In the genomic region with DNA sequence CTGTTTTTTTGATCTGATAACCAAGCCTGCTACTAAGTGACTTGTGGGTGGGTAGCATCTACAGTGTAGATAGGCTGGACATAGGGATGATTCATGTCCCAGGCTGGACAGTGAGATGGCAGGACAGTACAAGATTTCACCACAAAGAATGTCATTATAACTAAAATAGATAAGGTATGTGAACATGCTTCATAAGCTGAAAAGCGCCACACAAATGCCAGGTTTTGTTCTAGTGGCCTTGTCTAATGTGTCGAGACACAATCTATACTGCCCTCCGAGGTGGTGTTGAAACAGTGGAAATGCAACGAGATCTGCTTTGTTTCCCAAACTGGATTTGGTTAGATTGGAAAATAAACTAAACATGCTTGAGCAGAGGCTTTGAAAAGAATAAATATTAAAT, we compare ENCODE assay signal across 10 cellular contexts. TPM values are rescaled to one million over a fixed set of nuclear protein-coding genes. Genes with fewer than 3 reads are reported as not detected.
DNase-seq lines count a peak whose midpoint lies in the region; ATAC-seq and TF ChIP-seq lines count a peak whose summit lies in the region.
"Had no signal": no experiment of that assay in that cellular context is flagged by ENCODE, and none has a peak within 500 bp of the region (broad histone marks: within the 10 kb centered on the region; RNA-seq: fewer than 3 reads in every experiment).

No MANE protein-coding gene starts in this region.

- peak; percentile 24 for TF ChIP-seq CTCF in CD14-positive monocyte (IDR thresholded peaks at IDR 0.05)
- TF ChIP-seq CTCF in nephron (IDR thresholded peaks at IDR 0.05; ENCODE audit: unreplicated experiment in 3 of 3), result peak in 2 of 3 experiments; percentile 17 to 37
- TF ChIP-seq CTCF in endothelial cell (IDR thresholded peaks at IDR 0.05; ENCODE audit: unreplicated experiment), result no peak
- no peak for TF ChIP-seq CTCF in WTC11 (IDR thresholded peaks at IDR 0.05)

- intact Hi-C loops in CD14-positive monocyte (cut with micrococcal nuclease), result loop anchor here in 1 of 2 donors (5.0 kb wide), 1 partner anchor 41 kb away; no protein-coding TSS in a partner anchor

- H3K36me3 Mint-ChIP-seq in CD14-positive monocyte (peaks cover 45 to 65% of the 10 kb centered on the region in 2 donors), nephron (ENCODE audit: low read depth) (no peaks in the 10 kb centered on the region), endothelial cell (ENCODE audit: low read depth, unreplicated experiment) (no peaks in the 10 kb centered on the region), WTC11 (no peaks in the 10 kb centered on the region)
- H3K36me3 Mint-ChIP-seq: naive thymus-derived CD8-positive, alpha-beta T cell had no signal

- H3K27ac Mint-ChIP-seq in CD14-positive monocyte (peak overlapping the region in 1 of 7 donors; percentile 26), nephron (no peak overlapping the region), endothelial cell (ENCODE audit: unreplicated experiment) (no peak overlapping the region), WTC11 (no peak overlapping the region)
- H3K27ac Mint-ChIP-seq: naive thymus-derived CD8-positive, alpha-beta T cell had no signal

- no peak overlapping the region for H3K4me3 Mint-ChIP-seq in CD14-positive monocyte
- H3K4me3 Mint-ChIP-seq in nephron, result no peak overlapping the region
- H3K4me3 Mint-ChIP-seq in endothelial cell (ENCODE audit: unreplicated experiment), result no peak overlapping the region
- H3K4me3 Mint-ChIP-seq in WTC11, result no peak overlapping the region
- H3K4me3 Mint-ChIP-seq: naive thymus-derived CD8-positive, alpha-beta T cell had no signal

- H3K4me1 Mint-ChIP-seq in CD14-positive monocyte (peaks cover 54% of the 10 kb centered on the region), nephron (peaks cover 18% of the 10 kb centered on the region), endothelial cell (ENCODE audit: unreplicated experiment) (no peaks in the 10 kb centered on the region), WTC11 (peaks cover 4% of the 10 kb centered on the region)

- DNase-seq in CD14-positive monocyte (ENCODE audit: low spot score), result no peak
- DNase-seq in Kasumi-1 (lab: John Stamatoyannopoulos, UW), result peak; percentile 9 to 18
- DNase-seq in cerebellar cortex (ENCODE audit: low spot score), result peak; percentile 66
- no peak for DNase-seq in endothelial cell (ENCODE audit: low spot score)
- no peak for DNase-seq in WTC11 (ENCODE audit: low spot score)
- no peak for DNase-seq in middle frontal gyrus (ENCODE audit: extremely low spot score, low spot score)
- DNase-seq: dorsolateral prefrontal cortex; naive thymus-derived CD8-positive, alpha-beta T cell had no signal

- H3K27me3 Mint-ChIP-seq in CD14-positive monocyte (ENCODE audit: low read depth in 3 of 3), result peaks cover 0 to 2% (median 2%) of the 10 kb centered on the region in 3 donors
- H3K27me3 Mint-ChIP-seq in nephron (ENCODE audit: low read depth), result peaks cover 37% of the 10 kb centered on the region
- H3K27me3 Mint-ChIP-seq in endothelial cell (ENCODE audit: unreplicated experiment), result peaks cover 7% of the 10 kb centered on the region
- peaks cover 30% of the 10 kb centered on the region for H3K27me3 Mint-ChIP-seq in WTC11 (ENCODE audit: low read depth)

- POLR2A ChIA-PET in WTC11 (lab: Charles Lee), result interaction anchor here (1.3 kb wide), 1 partner anchor 30 kb away, joined by 3 read pairs; no protein-coding TSS in a partner anchor

- H3K9me3 Mint-ChIP-seq in CD14-positive monocyte (no peaks in the 10 kb centered on the region), nephron (no peaks in the 10 kb centered on the region), endothelial cell (ENCODE audit: unreplicated experiment) (no peaks in the 10 kb centered on the region), WTC11 (no peaks in the 10 kb centered on the region)
- H3K9me3 Mint-ChIP-seq: naive thymus-derived CD8-positive, alpha-beta T cell had no signal

- CTCF ChIA-PET in WTC11 (lab: Charles Lee), result no interaction called here

- no peak for ATAC-seq in HG03108 (IDR thresholded peaks at IDR 0.05; ENCODE audit: unreplicated experiment)
- ATAC-seq in WTC11, result no peak
- ATAC-seq: naive thymus-derived CD8-positive, alpha-beta T cell had no signal

TF ChIP-seq in WTC11, 78 proteins besides CTCF, POLR2A, EP300 and RAD21:
- no peak for TF ChIP-seq JUN (CRISPR knock-in tag; IDR thresholded peaks at IDR 0.05)
- TF ChIP-seq ESRRA (CRISPR knock-in tag; IDR thresholded peaks at IDR 0.05; ENCODE audit: borderline replicate concordance), result no peak
- TF ChIP-seq NFE2L1 (CRISPR knock-in tag; IDR thresholded peaks at IDR 0.05), result no peak
- TF ChIP-seq, protein P1, sequence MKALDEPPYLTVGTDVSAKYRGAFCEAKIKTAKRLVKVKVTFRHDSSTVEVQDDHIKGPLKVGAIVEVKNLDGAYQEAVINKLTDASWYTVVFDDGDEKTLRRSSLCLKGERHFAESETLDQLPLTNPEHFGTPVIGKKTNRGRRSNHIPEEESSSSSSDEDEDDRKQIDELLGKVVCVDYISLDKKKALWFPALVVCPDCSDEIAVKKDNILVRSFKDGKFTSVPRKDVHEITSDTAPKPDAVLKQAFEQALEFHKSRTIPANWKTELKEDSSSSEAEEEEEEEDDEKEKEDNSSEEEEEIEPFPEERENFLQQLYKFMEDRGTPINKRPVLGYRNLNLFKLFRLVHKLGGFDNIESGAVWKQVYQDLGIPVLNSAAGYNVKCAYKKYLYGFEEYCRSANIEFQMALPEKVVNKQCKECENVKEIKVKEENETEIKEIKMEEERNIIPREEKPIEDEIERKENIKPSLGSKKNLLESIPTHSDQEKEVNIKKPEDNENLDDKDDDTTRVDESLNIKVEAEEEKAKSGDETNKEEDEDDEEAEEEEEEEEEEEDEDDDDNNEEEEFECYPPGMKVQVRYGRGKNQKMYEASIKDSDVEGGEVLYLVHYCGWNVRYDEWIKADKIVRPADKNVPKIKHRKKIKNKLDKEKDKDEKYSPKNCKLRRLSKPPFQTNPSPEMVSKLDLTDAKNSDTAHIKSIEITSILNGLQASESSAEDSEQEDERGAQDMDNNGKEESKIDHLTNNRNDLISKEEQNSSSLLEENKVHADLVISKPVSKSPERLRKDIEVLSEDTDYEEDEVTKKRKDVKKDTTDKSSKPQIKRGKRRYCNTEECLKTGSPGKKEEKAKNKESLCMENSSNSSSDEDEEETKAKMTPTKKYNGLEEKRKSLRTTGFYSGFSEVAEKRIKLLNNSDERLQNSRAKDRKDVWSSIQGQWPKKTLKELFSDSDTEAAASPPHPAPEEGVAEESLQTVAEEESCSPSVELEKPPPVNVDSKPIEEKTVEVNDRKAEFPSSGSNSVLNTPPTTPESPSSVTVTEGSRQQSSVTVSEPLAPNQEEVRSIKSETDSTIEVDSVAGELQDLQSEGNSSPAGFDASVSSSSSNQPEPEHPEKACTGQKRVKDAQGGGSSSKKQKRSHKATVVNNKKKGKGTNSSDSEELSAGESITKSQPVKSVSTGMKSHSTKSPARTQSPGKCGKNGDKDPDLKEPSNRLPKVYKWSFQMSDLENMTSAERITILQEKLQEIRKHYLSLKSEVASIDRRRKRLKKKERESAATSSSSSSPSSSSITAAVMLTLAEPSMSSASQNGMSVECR (CRISPR knock-in tag; IDR thresholded peaks at IDR 0.05; ENCODE audit: borderline replicate concordance), result no peak
- TF ChIP-seq GABPB1 (CRISPR knock-in tag; IDR thresholded peaks at IDR 0.05), result no peak

RNA-seq across cellular contexts. Expression of gene LGALS3, which starts 4.4 kb away (rescaled TPM):
- 100 to 1,000 TPM; 788 to 878 TPM for polyA plus RNA-seq in CD14-positive monocyte
- 4.1 TPM for total RNA-seq in endothelial cell (ENCODE audit: unreplicated experiment)
- 5.8 to 6.7 TPM (median 6.5 TPM) in 3 replicates for total RNA-seq in WTC11 (2021)

RNA-seq across cellular contexts. Expression of gene DLGAP5, which starts 58.0 kb away (rescaled TPM):
- under 1 TPM in 1 of 2 donors, not detected in 1; 0.23 TPM for polyA plus RNA-seq in CD14-positive monocyte
- total RNA-seq in endothelial cell (ENCODE audit: unreplicated experiment) (12.8 TPM), WTC11 (2021) (130 to 141 TPM (median 132 TPM) in 3 replicates)
- total RNA-seq: naive thymus-derived CD8-positive, alpha-beta T cell had no signal
- polyA plus RNA-seq: naive thymus-derived CD8-positive, alpha-beta T cell had no signal

Comparison
In these comparisons a context has a peak if more than half of its experiments do, and no peak if none do; other contexts are left out.
1. DNase-seq: peak in Kasumi-1 (2 of 2) and cerebellar cortex (single experiment); none in CD14-positive monocyte (single experiment), endothelial cell (single experiment), WTC11 (single experiment) and middle frontal gyrus (single experiment).
2. CTCF ChIP-seq: peak in CD14-positive monocyte (single experiment) and nephron (2 of 3); none in endothelial cell (single experiment) and WTC11 (single experiment).